In genomic region chr10:58260334-58260733, GRCh38 we compare ENCODE assay signal across 18 cellular contexts. TPM values are rescaled to one million over a fixed set of nuclear protein-coding genes. Genes with fewer than 3 reads are reported as not detected.
DNase-seq lines count a peak whose midpoint lies in the region; ATAC-seq, FAIRE-seq and TF ChIP-seq lines count a peak whose summit lies in the region.
"Had no signal": no experiment of that assay in that cellular context is flagged by ENCODE, and none has a peak within 500 bp of the region (broad histone marks: within the 10 kb centered on the region; RNA-seq: fewer than 3 reads in every experiment).

No MANE protein-coding gene starts in this region.

- intact Hi-C loops in K562 (cut with micrococcal nuclease), result no loop called here

- in situ Hi-C loops in K562 (cut with MboI), result no loop called here

- H3K4me2 ChIP-seq in K562 (ENCODE audit: insufficient read depth, low read length), result no peak overlapping the region

- no peak for TF ChIP-seq EP300 in K562 (IDR thresholded peaks at IDR 0.05; ENCODE audit: low read length)

- no peak for ATAC-seq in K562
- no peak for ATAC-seq in esophagus mucosa
- ATAC-seq: GM12878, HCT116 had no signal

- DNase-seq in H54 (ENCODE audit: insufficient read length, low spot score), result no peak
- no peak for DNase-seq in K562 (ENCODE audit: extremely low read depth in 1 of 4, low spot score in 3 of 4)
- DNase-seq in D341Med (ENCODE audit: low spot score), result no peak
- no peak for DNase-seq in dermis blood vessel endothelial cell
- DNase-seq: C1 segment of cervical spinal cord; Calu3; CD4-positive, alpha-beta memory T cell; COR-L47; DMS153; DND-41; GDM1; GM23248; H9 had no signal

- peaks cover 0 to 7% of the 10 kb centered on the region in 2 experiments; a peak in 1 of 5 replicates for H3K4me1 ChIP-seq in K562 (replicated peaks in 1 of 2; ENCODE audit: control insufficient read depth in 2 of 2, insufficient read depth in 2 of 2, low read length in 2 of 2)

- no peak for TF ChIP-seq CTCF in K562 (IDR thresholded peaks at IDR 0.05 in 2 of 3, conservative IDR thresholded peaks at IDR 0.05 in 1 of 3; ENCODE audit: insufficient read depth in 2 of 3, low read depth in 1 of 3, low read length in 3 of 3)

- POLR2A ChIA-PET in K562 (lab: Yijun Ruan, JAX), result no interaction called here

- CTCF ChIA-PET in K562 (lab: Yijun Ruan, JAX; ENCODE audit: low intra/inter-chr PET ratio), result no interaction called here

- no peaks in the 10 kb centered on the region for H4K20me1 ChIP-seq in K562 (replicated peaks; ENCODE audit: control insufficient read depth, insufficient read depth, low read length)

- no peak overlapping the region for H2AFZ ChIP-seq in K562 (ENCODE audit: low read depth, low read length)
- H2AFZ ChIP-seq: GM23248 had no signal

- no TSS peak for BruUV-seq in K562 (replicated peaks; lab: Mats Ljungman, UMichigan)

- H3K27ac ChIP-seq in K562 (ENCODE audit: extremely low read depth, low read depth, low read length), result no peak overlapping the region
- H3K27ac ChIP-seq: GM23248 had no signal

- no peak for TF ChIP-seq POLR2A in H54 (IDR thresholded peaks at IDR 0.05; ENCODE audit: low read depth, low read length)
- no peak for TF ChIP-seq POLR2A in K562 (conservative IDR thresholded peaks at IDR 0.05)

- FAIRE-seq in G401.6 (lab: Jason Lieb, UNC) (peak; percentile 17), H54 (lab: Jason Lieb, UNC) (peak; percentile 6), K562 (lab: Jason Lieb, UNC) (no peak)
- FAIRE-seq: GM12878, H1 had no signal

- no peak overlapping the region for H3K4me3 ChIP-seq in K562
- H3K4me3 ChIP-seq: GM12878, GM23248 had no signal

- H3K9ac ChIP-seq in K562 (ENCODE audit: insufficient read depth in 1 of 2, low read depth in 2 of 2, low read length in 2 of 2), result no peak overlapping the region
- H3K9ac ChIP-seq: GM23248 had no signal

- no peaks in the 10 kb centered on the region for H3K27me3 ChIP-seq in K562 (ENCODE audit: control insufficient read depth in 2 of 2, insufficient read depth in 2 of 2, low read length in 2 of 2)

- H3K9me1 ChIP-seq in K562 (ENCODE audit: control insufficient read depth, insufficient read depth, low read length), result no peaks in the 10 kb centered on the region

- H3K79me2 ChIP-seq in K562 (ENCODE audit: control insufficient read depth, insufficient read depth, low read length), result peaks cover 47% of the 10 kb centered on the region

- H3K9me3 ChIP-seq in K562 (replicated peaks; ENCODE audit: control insufficient read depth, insufficient read depth, low read depth, low read length), result no peaks in the 10 kb centered on the region

- TF ChIP-seq RAD21 in K562 (CRISPR knock-in tag; conservative IDR thresholded peaks at IDR 0.05 in 1 of 2, IDR thresholded peaks at IDR 0.05 in 1 of 2), result no peak

- H3K36me3 ChIP-seq in K562 (ENCODE audit: control insufficient read depth, insufficient read depth, low read length), result no peaks in the 10 kb centered on the region

TF ChIP-seq in K562, 482 proteins besides CTCF, POLR2A, EP300 and RAD21:
- TF ChIP-seq C11orf30 (IDR thresholded peaks at IDR 0.05; ENCODE audit: low read depth) (peak; percentile 53), ZNF316 (IDR thresholded peaks at IDR 0.05) (peak; percentile 75), ARID3A (IDR thresholded peaks at IDR 0.05; ENCODE audit: borderline replicate concordance, low read depth, low read length) (no peak)
TF ChIP-seq in K562: peak in this region for 2.

RNA-seq across cellular contexts. Expression of gene IPMK, which starts 7.4 kb away (rescaled TPM):
- 1.6 and 5.9 TPM in 2 replicates for total RNA-seq in K562 (2011; cell fraction: chromatin; rRNA removed; ENCODE audit: low replicate concordance)
- 0.83 and 1.6 TPM in 2 replicates for total RNA-seq in K562 (2011; cell fraction: nucleolus; rRNA removed)
- 2.6 and 3.9 TPM in 2 replicates for total RNA-seq in K562 (2011; cell fraction: nucleoplasm; rRNA removed)
- total RNA-seq in K562 (2014; rRNA removed), result 2.5 and 2.6 TPM in 2 replicates
- 4.2 and 4.9 TPM in 2 replicates for total RNA-seq in K562 (2014; rRNA removed; fragmentation: Illumina TruSeq; extraction: Trizol)
- total RNA-seq in K562 (2015; rRNA removed; fragmentation: Illumina TruSeq; extraction: Trizol), result 4.4 and 4.8 TPM in 2 replicates
- total RNA-seq in K562 (2021), result 3.5 and 3.6 TPM in 2 replicates
- 1.7 and 2.7 TPM in 2 replicates for polyA plus RNA-seq in K562 (2011; rRNA removed)
- 0.60 and 0.78 TPM in 2 replicates for polyA plus RNA-seq in K562 (2011; cell fraction: cytosol; rRNA removed)
- polyA plus RNA-seq in K562 (2011; cell fraction: nucleus; rRNA removed), result 0.82 and 1.0 TPM in 2 replicates
- polyA plus RNA-seq in K562 (2012), result 2.3 TPM in 2 replicates
- 2.6 and 2.8 TPM in 2 replicates for polyA plus RNA-seq in K562 (2014; fragmentation: Illumina TruSeq; extraction: Trizol)
- polyA plus RNA-seq in K562 (2014; fragmentation: Nextera tagmentation; extraction: Ambion mirVana), result 1 to 10 TPM in 1 of 2 experiments, under 1 TPM in 1; 0.98 to 1.6 TPM
- polyA plus RNA-seq in K562 (2014; rRNA removed), result 1.4 and 1.6 TPM in 2 replicates
- polyA minus RNA-seq in K562 (2011; rRNA and poly(A)+ RNA removed), result 4.7 TPM in 2 replicates
- polyA minus RNA-seq in K562 (2011; cell fraction: cytosol; rRNA and poly(A)+ RNA removed), result 2.0 and 2.2 TPM in 2 replicates
- polyA minus RNA-seq in K562 (2011; cell fraction: nucleus; rRNA and poly(A)+ RNA removed), result 3.1 and 4.3 TPM in 2 replicates
- total RNA-seq in esophagus mucosa, result 5.9 TPM
- 6.7 and 7.8 TPM in 2 replicates for total RNA-seq in dermis blood vessel endothelial cell

RNA-seq across cellular contexts. Expression of gene CISD1, which starts 8.6 kb away (rescaled TPM):
- 8.9 and 14.9 TPM in 2 replicates for total RNA-seq in K562 (2011; cell fraction: chromatin; rRNA removed; ENCODE audit: low replicate concordance)
- total RNA-seq in K562 (2011; cell fraction: nucleolus; rRNA removed), result 8.4 and 9.3 TPM in 2 replicates
- total RNA-seq in K562 (2011; cell fraction: nucleoplasm; rRNA removed), result 10.0 and 15.1 TPM in 2 replicates
- 35.8 and 42.3 TPM in 2 replicates for total RNA-seq in K562 (2014; rRNA removed)
- 118 and 129 TPM in 2 replicates for total RNA-seq in K562 (2014; rRNA removed; fragmentation: Illumina TruSeq; extraction: Trizol)
- 115 and 129 TPM in 2 replicates for total RNA-seq in K562 (2015; rRNA removed; fragmentation: Illumina TruSeq; extraction: Trizol)
- total RNA-seq in K562 (2021), result 82.7 and 97.1 TPM in 2 replicates
- 108 and 156 TPM in 2 replicates for polyA plus RNA-seq in K562 (2011; rRNA removed)
- polyA plus RNA-seq in K562 (2011; cell fraction: cytosol; rRNA removed), result 21.2 and 32.9 TPM in 2 replicates
- polyA plus RNA-seq in K562 (2011; cell fraction: nucleus; rRNA removed), result 17.1 and 32.1 TPM in 2 replicates
- polyA plus RNA-seq in K562 (2012), result 51.7 and 82.4 TPM in 2 replicates
- 102 and 115 TPM in 2 replicates for polyA plus RNA-seq in K562 (2014; fragmentation: Illumina TruSeq; extraction: Trizol)
- 100 to 1,000 TPM; 308 to 342 TPM for polyA plus RNA-seq in K562 (2014; fragmentation: Nextera tagmentation; extraction: Ambion mirVana)
- 68.1 and 71.0 TPM in 2 replicates for polyA plus RNA-seq in K562 (2014; rRNA removed)
- polyA minus RNA-seq in K562 (2011; rRNA and poly(A)+ RNA removed), result 36.3 and 44.9 TPM in 2 replicates
- polyA minus RNA-seq in K562 (2011; cell fraction: cytosol; rRNA and poly(A)+ RNA removed), result 8.9 and 24.4 TPM in 2 replicates
- 6.5 and 8.2 TPM in 2 replicates for polyA minus RNA-seq in K562 (2011; cell fraction: nucleus; rRNA and poly(A)+ RNA removed)
- 32.8 TPM for total RNA-seq in esophagus mucosa
- total RNA-seq in dermis blood vessel endothelial cell, result 33.5 and 50.4 TPM in 2 replicates
